Comparison of ENCODE assay signal across 1 cellular context in genomic region chr19:50820549-50821247, GRCh38.
A peak's percentile ranks its signal among the peaks of the same experiment; 100 is the strongest.
TF ChIP-seq lines count a peak whose summit lies in the region.

No MANE protein-coding gene starts in this region.

TF ChIP-seq in K562, 482 proteins besides CTCF, POLR2A, EP300 and RAD21 (continued from another document and continues in another):
- TF ChIP-seq USF2 (CRISPR knock-in tag; IDR thresholded peaks at IDR 0.05) = no peak
- TF ChIP-seq MYC (IDR thresholded peaks at IDR 0.05; ENCODE audit: low read depth, low read length) = peak; percentile 26; the same call in 1 of the 2 replicates
- TF ChIP-seq MYC (CRISPR knock-in tag; IDR thresholded peaks at IDR 0.05; ENCODE audit: borderline replicate concordance, low read depth) = no peak
- no peak for TF ChIP-seq KLF1 (tag; IDR thresholded peaks at IDR 0.05)
- TF ChIP-seq ZNF232 (CRISPR knock-in tag; IDR thresholded peaks at IDR 0.05) = no peak
- no peak for TF ChIP-seq ZNF175 (CRISPR knock-in tag; IDR thresholded peaks at IDR 0.05; ENCODE audit: low read depth)
- TF ChIP-seq POLR2B (IDR thresholded peaks at IDR 0.05; ENCODE audit: low read depth, partially characterized antibody) = peak; percentile 41
- TF ChIP-seq DEAF1 (CRISPR knock-in tag; IDR thresholded peaks at IDR 0.05) = no peak
- TF ChIP-seq SMARCA5 (IDR thresholded peaks at IDR 0.05) = peak; percentile 59; the same call in 1 of the 2 replicates
- TF ChIP-seq NKRF (IDR thresholded peaks at IDR 0.05; ENCODE audit: borderline replicate concordance) = peak; percentile 69
- TF ChIP-seq TAF9B (IDR thresholded peaks at IDR 0.05; ENCODE audit: partially characterized antibody) = no peak
- TF ChIP-seq TCFL5 (CRISPR knock-in tag; conservative IDR thresholded peaks at IDR 0.05) = no peak
- peak; percentile 86; the same call in 1 of the 2 replicates for TF ChIP-seq ZNF263 (CRISPR knock-in tag; IDR thresholded peaks at IDR 0.05; ENCODE audit: borderline replicate concordance)
- TF ChIP-seq RBFOX2 (IDR thresholded peaks at IDR 0.05; ENCODE audit: low read depth, low read length) = peak; percentile 41; the same call in 1 of the 2 replicates
- TF ChIP-seq FIP1L1 (IDR thresholded peaks at IDR 0.05; ENCODE audit: low read depth, low read length, poor library complexity, severe bottlenecking) = no peak
- no peak for TF ChIP-seq U2AF2 (optimal IDR thresholded peaks at IDR 0.05; ENCODE audit: low read depth, low read length)
- TF ChIP-seq SNRNP70 (optimal IDR thresholded peaks at IDR 0.05; ENCODE audit: low read depth, low read length) = no peak
- TF ChIP-seq GATAD2A (IDR thresholded peaks at IDR 0.05) = no peak; the same call in 1 of the 2 replicates
- TF ChIP-seq ATF7 (IDR thresholded peaks at IDR 0.05) = no peak
- 0 out of 4 replicates have a peak, but pooled peaks have one; percentile 8 to 10 for TF ChIP-seq TRIM24 (IDR thresholded peaks at IDR 0.05)
- TF ChIP-seq ZBTB5 (IDR thresholded peaks at IDR 0.05) = 0 out of 2 replicates have a peak, but pooled peaks have one; percentile 47
- TF ChIP-seq MXD1 (CRISPR knock-in tag; IDR thresholded peaks at IDR 0.05; ENCODE audit: borderline replicate concordance, poor library complexity, severe bottlenecking) = no peak
- no peak for TF ChIP-seq ZBTB8A (IDR thresholded peaks at IDR 0.05; ENCODE audit: partially characterized antibody)
- TF ChIP-seq BRF1 (IDR thresholded peaks at IDR 0.05; ENCODE audit: borderline replicate concordance, extremely low read depth, insufficient read length) = no peak
- no peak for TF ChIP-seq GTF2F1 (IDR thresholded peaks at IDR 0.05; ENCODE audit: low read depth, low read length)
- no peak for TF ChIP-seq ZNF311 (CRISPR knock-in tag; IDR thresholded peaks at IDR 0.05)
- no peak for TF ChIP-seq E2F8 (IDR thresholded peaks at IDR 0.05; ENCODE audit: low read depth, partially characterized antibody)
- no peak for TF ChIP-seq RBM15 (IDR thresholded peaks at IDR 0.05; ENCODE audit: insufficient read depth, low read length)
- TF ChIP-seq AFF1 (IDR thresholded peaks at IDR 0.05; ENCODE audit: low read depth in 1 of 2, partially characterized antibody in 2 of 2) = peak in 1 of 2 experiments; percentile 42
- TF ChIP-seq DPF2 (IDR thresholded peaks at IDR 0.05) = peak; percentile 60
- no peak for TF ChIP-seq POU5F1 (IDR thresholded peaks at IDR 0.05; ENCODE audit: borderline replicate concordance, low read depth, low read length, partially characterized antibody)
- no peak for TF ChIP-seq PHF20 (IDR thresholded peaks at IDR 0.05; ENCODE audit: partially characterized antibody)
- no peak for TF ChIP-seq CAMTA2 (CRISPR knock-in tag; conservative IDR thresholded peaks at IDR 0.05)
- TF ChIP-seq KDM1A (IDR thresholded peaks at IDR 0.05) = no peak
- TF ChIP-seq HBP1 (CRISPR knock-in tag; IDR thresholded peaks at IDR 0.05) = 0 out of 2 replicates have a peak, but pooled peaks have one; percentile 73
- TF ChIP-seq ZNF766 (CRISPR knock-in tag; conservative IDR thresholded peaks at IDR 0.05) = 0 out of 2 replicates have a peak, but pooled peaks have one; percentile 54
- TF ChIP-seq XRCC3 (IDR thresholded peaks at IDR 0.05) = no peak
- TF ChIP-seq ZNF518B (CRISPR knock-in tag; IDR thresholded peaks at IDR 0.05) = no peak
- peak; percentile 51; the same call in 1 of the 2 replicates for TF ChIP-seq OTX1 (CRISPR knock-in tag; IDR thresholded peaks at IDR 0.05)
- no peak for TF ChIP-seq BMI1 (IDR thresholded peaks at IDR 0.05; ENCODE audit: low read length)
- TF ChIP-seq MAFK (IDR thresholded peaks at IDR 0.05; ENCODE audit: low read length) = no peak
- TF ChIP-seq PTBP1 (IDR thresholded peaks at IDR 0.05; ENCODE audit: low read depth, low read length) = no peak
- TF ChIP-seq GTF2E2 (tag; IDR thresholded peaks at IDR 0.05) = no peak
- peak; percentile 90 for TF ChIP-seq L3MBTL2 (IDR thresholded peaks at IDR 0.05)
- TF ChIP-seq TCF3 (CRISPR knock-in tag; IDR thresholded peaks at IDR 0.05) = no peak
- TF ChIP-seq FOXP1 (CRISPR knock-in tag; IDR thresholded peaks at IDR 0.05) = no peak
- peak; percentile 26; the same call in 1 of the 2 replicates for TF ChIP-seq PHF8 (IDR thresholded peaks at IDR 0.05; ENCODE audit: borderline replicate concordance, low read length)
- TF ChIP-seq CC2D1A (IDR thresholded peaks at IDR 0.05) = peak; percentile 20; the same call in 1 of the 2 replicates
- TF ChIP-seq BHLHE40 (IDR thresholded peaks at IDR 0.05; ENCODE audit: low read length) = no peak
